ENCODE assay signal across 11 cellular contexts in the genomic region with DNA sequence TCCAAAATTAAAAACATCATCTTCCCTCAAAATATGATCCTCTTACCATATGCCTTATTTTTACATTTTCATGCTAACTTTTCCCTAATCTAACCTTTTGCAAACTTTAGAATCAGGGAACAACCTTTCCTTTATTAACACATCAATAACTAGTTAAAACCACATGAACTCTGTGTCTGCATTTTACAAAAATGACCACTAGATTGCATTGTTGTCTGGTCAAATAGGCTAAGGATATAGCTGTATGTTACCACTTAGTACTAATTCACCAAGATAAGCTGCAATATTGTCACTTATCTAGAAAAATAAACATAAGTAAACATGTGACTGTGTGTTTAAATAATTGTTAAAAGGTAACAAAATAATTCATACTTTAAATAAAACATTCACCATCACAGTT.
DNase-seq lines count a peak whose midpoint lies in the region; ATAC-seq, FAIRE-seq and TF ChIP-seq lines count a peak whose summit lies in the region.
"Had no signal": no experiment of that assay in that cellular context is flagged by ENCODE, and none has a peak within 500 bp of the region (broad histone marks: within the 10 kb centered on the region; RNA-seq: fewer than 3 reads in every experiment).

No MANE protein-coding gene starts in this region.

- ATAC-seq in SK-N-SH treated with all-trans-retinoic acid at 6 μM for 48 hours, result peak; percentile 89

- H3K4me3 Mint-ChIP-seq in CD14-positive monocyte, result no peak overlapping the region
- H3K4me3 Mint-ChIP-seq: activated naive CD8-positive, alpha-beta T cell treated with anti-CD3 and anti-CD28 coated beads for 36 hours had no signal

- TF ChIP-seq CTCF in CD14-positive monocyte (IDR thresholded peaks at IDR 0.05) (peak; percentile 10), kidney (IDR thresholded peaks at IDR 0.05; ENCODE audit: borderline replicate concordance, extremely low read depth, insufficient read depth) (peak; percentile 33), thyroid gland (IDR thresholded peaks at IDR 0.05) (no peak)

- H3K27me3 ChIP-seq in thyroid gland, result no peaks in the 10 kb centered on the region

- peak; percentile 75 for FAIRE-seq in kidney (lab: Jason Lieb, UNC)

- H3K4me1 ChIP-seq in kidney (ENCODE audit: control insufficient read depth in 1 of 2, insufficient read depth in 1 of 2, low read depth in 1 of 2, low read length in 2 of 2) (peaks cover 0 to 4% of the 10 kb centered on the region in 2 donors), thyroid gland (no peaks in the 10 kb centered on the region)

- H3K27me3 Mint-ChIP-seq in CD14-positive monocyte (ENCODE audit: low read depth in 3 of 3), result no peaks in the 10 kb centered on the region
- H3K27me3 Mint-ChIP-seq: activated naive CD8-positive, alpha-beta T cell treated with anti-CD3 and anti-CD28 coated beads for 36 hours had no signal

- H3K36me3 ChIP-seq in kidney (ENCODE audit: control insufficient read depth in 1 of 2, insufficient read depth in 2 of 2, low read length in 2 of 2), result no peaks in the 10 kb centered on the region
- no peaks in the 10 kb centered on the region for H3K36me3 ChIP-seq in thyroid gland

- peak overlapping the region in 1 of 7 donors; percentile 42 for H3K27ac Mint-ChIP-seq in CD14-positive monocyte
- H3K27ac Mint-ChIP-seq: activated naive CD8-positive, alpha-beta T cell treated with anti-CD3 and anti-CD28 coated beads for 36 hours had no signal

- peaks cover 12 to 13% of the 10 kb centered on the region in 2 donors for H3K36me3 Mint-ChIP-seq in CD14-positive monocyte

- intact Hi-C loops in CD14-positive monocyte (cut with micrococcal nuclease) (no loop called here), kidney (cut with DNase I) (no loop called here), posterior vena cava (cut with DNase I) (no loop called here), thyroid gland (cut with DNase I) (no loop called here)

- H3K9ac ChIP-seq in kidney (ENCODE audit: low read length in 2 of 2), result no peak overlapping the region

- H3K9me3 ChIP-seq in kidney (ENCODE audit: control insufficient read depth in 1 of 2, low read length in 2 of 2) (peaks cover 0 to 11% of the 10 kb centered on the region in 2 donors), thyroid gland (no peaks in the 10 kb centered on the region)

- TF ChIP-seq POLR2A in thyroid gland (IDR thresholded peaks at IDR 0.05), result no peak

- peaks cover 6 to 11% (median 8%) of the 10 kb centered on the region in 7 donors for H3K9me3 Mint-ChIP-seq in CD14-positive monocyte

- no peak for DNase-seq in CD14-positive monocyte (ENCODE audit: low spot score)
- peak; percentile 10 for DNase-seq in H4 (ENCODE audit: low spot score)
- no peak for DNase-seq in kidney
- DNase-seq in stimulated activated CD8-positive, alpha-beta memory T cell treated with anti-CD3 and anti-CD28 coated beads, Interleukin-4, amount 100 ng/mL, for 48 hours, result no peak
- no peak for DNase-seq in posterior vena cava (ENCODE audit: low spot score)
- no peak for DNase-seq in thyroid gland
- DNase-seq in KG1 (lab: John Stamatoyannopoulos, UW), result no peak
- DNase-seq: activated naive CD8-positive, alpha-beta T cell treated with anti-CD3 and anti-CD28 coated beads for 36 hours; stimulated activated CD4-positive, alpha-beta T cell treated with anti-CD3 and anti-CD28 coated beads, Interleukin-4, amount 100 ng/mL, for 24 hours; SW 1271 had no signal

- peaks cover 3% of the 10 kb centered on the region for H3K4me1 Mint-ChIP-seq in CD14-positive monocyte

- no peak overlapping the region for H3K27ac ChIP-seq in kidney (ENCODE audit: low read depth in 2 of 2, low read length in 2 of 2)
- H3K27ac ChIP-seq in thyroid gland, result no peak overlapping the region

- H3K4me3 ChIP-seq in kidney (ENCODE audit: low read length in 2 of 2) (no peak overlapping the region), thyroid gland (replicated peaks in 1 of 3) (no peak overlapping the region)

TF ChIP-seq in SK-N-SH treated with all-trans-retinoic acid at 6 μM for 48 hours, 23 proteins besides CTCF, POLR2A, EP300 and RAD21:
- no peak for TF ChIP-seq PPARA (CRISPR knock-in tag; IDR thresholded peaks at IDR 0.05; ENCODE audit: borderline replicate concordance)
- no peak for TF ChIP-seq CSDC2 (CRISPR knock-in tag; IDR thresholded peaks at IDR 0.05)
- no peak for TF ChIP-seq RARB (CRISPR knock-in tag; IDR thresholded peaks at IDR 0.05)
- no peak for TF ChIP-seq ZNF565 (CRISPR knock-in tag; conservative IDR thresholded peaks at IDR 0.05; ENCODE audit: low read depth)
- no peak for TF ChIP-seq ZNF70 (CRISPR knock-in tag; IDR thresholded peaks at IDR 0.05)
- TF ChIP-seq CSRNP3 (CRISPR knock-in tag; IDR thresholded peaks at IDR 0.05), result no peak
- no peak for TF ChIP-seq SNAI2 (CRISPR knock-in tag; IDR thresholded peaks at IDR 0.05)
- no peak for TF ChIP-seq PATZ1 (CRISPR knock-in tag; IDR thresholded peaks at IDR 0.05; ENCODE audit: borderline replicate concordance)
- no peak for TF ChIP-seq BACH2 (CRISPR knock-in tag; IDR thresholded peaks at IDR 0.05; ENCODE audit: borderline replicate concordance)
- TF ChIP-seq, protein P1, sequence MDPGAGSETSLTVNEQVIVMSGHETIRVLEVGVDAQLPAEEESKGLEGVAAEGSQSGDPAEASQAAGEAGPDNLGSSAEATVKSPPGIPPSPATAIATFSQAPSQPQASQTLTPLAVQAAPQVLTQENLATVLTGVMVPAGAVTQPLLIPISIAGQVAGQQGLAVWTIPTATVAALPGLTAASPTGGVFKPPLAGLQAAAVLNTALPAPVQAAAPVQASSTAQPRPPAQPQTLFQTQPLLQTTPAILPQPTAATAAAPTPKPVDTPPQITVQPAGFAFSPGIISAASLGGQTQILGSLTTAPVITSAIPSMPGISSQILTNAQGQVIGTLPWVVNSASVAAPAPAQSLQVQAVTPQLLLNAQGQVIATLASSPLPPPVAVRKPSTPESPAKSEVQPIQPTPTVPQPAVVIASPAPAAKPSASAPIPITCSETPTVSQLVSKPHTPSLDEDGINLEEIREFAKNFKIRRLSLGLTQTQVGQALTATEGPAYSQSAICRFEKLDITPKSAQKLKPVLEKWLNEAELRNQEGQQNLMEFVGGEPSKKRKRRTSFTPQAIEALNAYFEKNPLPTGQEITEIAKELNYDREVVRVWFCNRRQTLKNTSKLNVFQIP (CRISPR knock-in tag; IDR thresholded peaks at IDR 0.05; ENCODE audit: borderline replicate concordance, low read depth), result no peak
- TF ChIP-seq ZC3H10 (CRISPR knock-in tag; IDR thresholded peaks at IDR 0.05), result no peak
- no peak for TF ChIP-seq TOX (CRISPR knock-in tag; IDR thresholded peaks at IDR 0.05; ENCODE audit: borderline replicate concordance)
- TF ChIP-seq ZFP30 (CRISPR knock-in tag; IDR thresholded peaks at IDR 0.05), result no peak
- TF ChIP-seq CREB5 (CRISPR knock-in tag; IDR thresholded peaks at IDR 0.05; ENCODE audit: low read depth), result no peak
TF ChIP-seq in SK-N-SH treated with all-trans-retinoic acid at 6 μM for 48 hours: peak in this region for 0.

Comparison
In these comparisons a context has a peak if more than half of its experiments do, and no peak if none do; other contexts are left out.
1. CTCF ChIP-seq: peak in CD14-positive monocyte (single experiment) and kidney (single experiment); none in thyroid gland (0 of 6).